Comparison of ENCODE assay signal across 14 cellular contexts in genomic region chr9:127128341-127129072, GRCh38. TPM values are rescaled to one million over a fixed set of nuclear protein-coding genes. Genes with fewer than 3 reads are reported as not detected.
DNase-seq lines count a peak whose midpoint lies in the region; ATAC-seq and TF ChIP-seq lines count a peak whose summit lies in the region.
"Had no signal": no experiment of that assay in that cellular context is flagged by ENCODE, and none has a peak within 500 bp of the region (broad histone marks: within the 10 kb centered on the region; RNA-seq: fewer than 3 reads in every experiment).

No MANE protein-coding gene starts in this region.

- H3K4me1 Mint-ChIP-seq in endothelial cell (ENCODE audit: unreplicated experiment), result peaks cover 4% of the 10 kb centered on the region

- TF ChIP-seq POLR2A in suprapubic skin (IDR thresholded peaks at IDR 0.05), result no peak

- H3K9me3 ChIP-seq in suprapubic skin, result no peaks in the 10 kb centered on the region
- H3K9me3 ChIP-seq: HAP-1 had no signal

- no peaks in the 10 kb centered on the region for H3K9me3 Mint-ChIP-seq in endothelial cell (ENCODE audit: unreplicated experiment)
- H3K9me3 Mint-ChIP-seq: neural crest cell had no signal

- H3K27me3 Mint-ChIP-seq in endothelial cell (ENCODE audit: unreplicated experiment), result no peaks in the 10 kb centered on the region

- ATAC-seq in left colon, result no peak
- no peak for ATAC-seq in HG02885 (IDR thresholded peaks at IDR 0.05; ENCODE audit: poor library complexity, unreplicated experiment)
- ATAC-seq: activated CD8-positive, alpha-beta T cell treated with anti-CD3 and anti-CD28 coated beads, Interleukin-2, amount 10 ng/mL, durations not matched to agents 7 days and 5 days had no signal

- no peaks in the 10 kb centered on the region for H3K27me3 ChIP-seq in suprapubic skin

- 48% methylated on average over 8 of the region's 9 CpGs for WGBS in suprapubic skin

- no peaks in the 10 kb centered on the region for H3K36me3 Mint-ChIP-seq in endothelial cell (ENCODE audit: low read depth, unreplicated experiment)

- H3K4me3 Mint-ChIP-seq in endothelial cell (ENCODE audit: unreplicated experiment), result no peak overlapping the region
- H3K4me3 Mint-ChIP-seq: activated CD8-positive, alpha-beta T cell treated with anti-CD3 and anti-CD28 coated beads, Interleukin-2, amount 10 ng/mL, durations not matched to agents 7 days and 5 days; neural crest cell had no signal

- H3K4me3 ChIP-seq in suprapubic skin, result no peak overlapping the region
- H3K4me3 ChIP-seq: HAP-1 had no signal

- no peak overlapping the region for H3K27ac Mint-ChIP-seq in endothelial cell (ENCODE audit: unreplicated experiment)
- H3K27ac Mint-ChIP-seq: activated CD8-positive, alpha-beta T cell treated with anti-CD3 and anti-CD28 coated beads, Interleukin-2, amount 10 ng/mL, durations not matched to agents 7 days and 5 days had no signal

- peaks cover 54% of the 10 kb centered on the region for H3K4me1 ChIP-seq in suprapubic skin
- H3K4me1 ChIP-seq: HAP-1 had no signal

- intact Hi-C loops in left colon (cut with DNase I, micrococcal nuclease), result loop anchor here in 1 of 2 donors (10.0 kb wide), 1 partner anchor 56 kb away; no protein-coding TSS in a partner anchor

- H3K27ac ChIP-seq in cingulate gyrus (ENCODE audit: low read depth, low read length) (peak overlapping the region; percentile 30), suprapubic skin (peak overlapping the region; percentile 80)
- H3K27ac ChIP-seq: HL-60 had no signal

- DNase-seq in MV-4-11 (lab: John Stamatoyannopoulos, UW), result peak; percentile 33
- DNase-seq in left colon, result peak; percentile 11 to 52
- DNase-seq in suprapubic skin (ENCODE audit: low spot score in 2 of 2), result peak in 1 of 2 donors; percentile 84
- no peak for DNase-seq in endothelial cell (ENCODE audit: low spot score)
- no peak for DNase-seq in HUDEP-2 (lab: John Stamatoyannopoulos, UW; ENCODE audit: unreplicated experiment in 76 of 76)
- no peak for DNase-seq in NOMO-1 (lab: John Stamatoyannopoulos, UW; ENCODE audit: unreplicated experiment in 2 of 2)
- DNase-seq: activated CD8-positive, alpha-beta T cell treated with anti-CD3 and anti-CD28 coated beads, Interleukin-2, amount 10 ng/mL, durations not matched to agents 7 days and 5 days; DMS79; NCI-H2081 had no signal

- no peak for TF ChIP-seq CTCF in suprapubic skin (IDR thresholded peaks at IDR 0.05)
- TF ChIP-seq CTCF in endothelial cell (IDR thresholded peaks at IDR 0.05; ENCODE audit: unreplicated experiment), result no peak

- no peak for TF ChIP-seq EP300 in suprapubic skin (IDR thresholded peaks at IDR 0.05)

- no peaks in the 10 kb centered on the region for H3K36me3 ChIP-seq in suprapubic skin
- H3K36me3 ChIP-seq: HAP-1 had no signal

RNA-seq across cellular contexts. Expression of gene ANGPTL2, which starts 6.1 kb away (rescaled TPM):
- total RNA-seq in left colon, result 10 to 100 TPM in 1 of 2 donors, 1 to 10 TPM in 1; 6.0 to 12.0 TPM
- 10 to 100 TPM; 17.3 to 21.3 (median 19.8) TPM for total RNA-seq in suprapubic skin
- 5.7 TPM for total RNA-seq in endothelial cell (ENCODE audit: unreplicated experiment)
- total RNA-seq: activated CD8-positive, alpha-beta T cell treated with anti-CD3 and anti-CD28 coated beads, Interleukin-2, amount 10 ng/mL, durations not matched to agents 7 days and 5 days had no signal

Comparison
In these comparisons a context has a peak if more than half of its experiments do, and no peak if none do; other contexts are left out.
1. DNase-seq: peak in MV-4-11 (single experiment) and left colon (2 of 2); none in endothelial cell (single experiment), HUDEP-2 (0 of 76) and NOMO-1 (0 of 2).